Comparison of ENCODE assay signal across 1 cellular context in genomic region chr7:2353650-2354172, GRCh38.
TF ChIP-seq lines count a peak whose summit lies in the region.

No MANE protein-coding gene starts in this region.

TF ChIP-seq in HepG2, 621 proteins besides CTCF, POLR2A, EP300 and RAD21 (continued from another document and continues in another):
- TF ChIP-seq SALL1 (CRISPR knock-in tag; IDR thresholded peaks at IDR 0.05) (peak; percentile 95), ISL2 (CRISPR knock-in tag; IDR thresholded peaks at IDR 0.05) (peak; percentile 62; the same call in 1 of the 2 replicates), SIN3A (IDR thresholded peaks at IDR 0.05; ENCODE audit: borderline replicate concordance, low read depth, low read length) (peak; percentile 83; the same call in 1 of the 2 replicates), SRSF1 (optimal IDR thresholded peaks at IDR 0.05; ENCODE audit: low read depth, low read length) (peak; percentile 77), PHF20 (CRISPR knock-in tag; IDR thresholded peaks at IDR 0.05) (peak; percentile 72; the same call in 1 of the 2 replicates), MIXL1 (CRISPR knock-in tag; IDR thresholded peaks at IDR 0.05) (no peak), EHMT2 (IDR thresholded peaks at IDR 0.05; ENCODE audit: borderline replicate concordance, low read depth, low read length) (no peak), CBX2 (IDR thresholded peaks at IDR 0.05; ENCODE audit: low read depth, low read length) (no peak), CBX2 (CRISPR knock-in tag; IDR thresholded peaks at IDR 0.05; ENCODE audit: low read depth) (no peak), MAFF (IDR thresholded peaks at IDR 0.05; ENCODE audit: low read depth, low read length) (no peak), IKZF1 (IDR thresholded peaks at IDR 0.05) (no peak), HIVEP1 (CRISPR knock-in tag; IDR thresholded peaks at IDR 0.05) (peak; percentile 66; the same call in 1 of the 2 replicates), ZNF232 (CRISPR knock-in tag; IDR thresholded peaks at IDR 0.05; ENCODE audit: borderline replicate concordance) (peak; percentile 69), ZC3H4 (CRISPR knock-in tag; IDR thresholded peaks at IDR 0.05; ENCODE audit: borderline replicate concordance) (no peak), SAP130 (CRISPR knock-in tag; IDR thresholded peaks at IDR 0.05; ENCODE audit: low read depth) (peak; percentile 94), HDAC2 (CRISPR knock-in tag; IDR thresholded peaks at IDR 0.05) (peak; percentile 61), ZNF121 (CRISPR knock-in tag; IDR thresholded peaks at IDR 0.05) (0 out of 2 replicates have a peak, but pooled peaks have one; percentile 3), RARA (CRISPR knock-in tag; IDR thresholded peaks at IDR 0.05) (no peak), ZBTB10 (CRISPR knock-in tag; IDR thresholded peaks at IDR 0.05; ENCODE audit: borderline replicate concordance) (peak; percentile 64; the same call in 1 of the 2 replicates), ZNF263 (CRISPR knock-in tag; IDR thresholded peaks at IDR 0.05) (peak; percentile 85), ZFY (CRISPR knock-in tag; IDR thresholded peaks at IDR 0.05) (peak; percentile 30; the same call in 1 of the 2 replicates), NR2F2 (IDR thresholded peaks at IDR 0.05; ENCODE audit: borderline replicate concordance, low read depth) (no peak), NR1H2 (CRISPR knock-in tag; IDR thresholded peaks at IDR 0.05; ENCODE audit: borderline replicate concordance, low read depth) (no peak; the same call in 1 of the 2 replicates), ZBTB38 (CRISPR knock-in tag; IDR thresholded peaks at IDR 0.05) (peak; percentile 19; the same call in 1 of the 2 replicates), ZNF124 (CRISPR knock-in tag; IDR thresholded peaks at IDR 0.05) (peak; percentile 17; the same call in 1 of the 2 replicates), FOXM1 (CRISPR knock-in tag; IDR thresholded peaks at IDR 0.05) (0 out of 2 replicates have a peak, but pooled peaks have one; percentile 71), SALL2 (CRISPR knock-in tag; IDR thresholded peaks at IDR 0.05) (peak; percentile 88), HDAC6 (IDR thresholded peaks at IDR 0.05; ENCODE audit: low read depth, low read length) (no peak), HINFP (CRISPR knock-in tag; IDR thresholded peaks at IDR 0.05; ENCODE audit: low read depth) (peak; percentile 37), ZNF619 (CRISPR knock-in tag; IDR thresholded peaks at IDR 0.05) (peak; percentile 91), MYC (CRISPR knock-in tag; IDR thresholded peaks at IDR 0.05; ENCODE audit: borderline replicate concordance) (peak; percentile 96), MXD4 (CRISPR knock-in tag; IDR thresholded peaks at IDR 0.05) (peak; percentile 98), UBTF (CRISPR knock-in tag; IDR thresholded peaks at IDR 0.05) (peak; percentile 46), AGO2 (optimal IDR thresholded peaks at IDR 0.05; ENCODE audit: low read depth, low read length) (peak; percentile 38), NCOA5 (CRISPR knock-in tag; IDR thresholded peaks at IDR 0.05) (no peak), RBM22 (optimal IDR thresholded peaks at IDR 0.05; ENCODE audit: low read length) (no peak), AKNA (CRISPR knock-in tag; IDR thresholded peaks at IDR 0.05; ENCODE audit: borderline replicate concordance) (no peak; the same call in 1 of the 2 replicates), ZSCAN29 (CRISPR knock-in tag; conservative IDR thresholded peaks at IDR 0.05) (no peak; the same call in 1 of the 2 replicates), POGZ (CRISPR knock-in tag; IDR thresholded peaks at IDR 0.05) (no peak), HOXA7 (CRISPR knock-in tag; IDR thresholded peaks at IDR 0.05) (no peak), ZBTB40 (IDR thresholded peaks at IDR 0.05) (no peak), ZBTB40 (CRISPR knock-in tag; IDR thresholded peaks at IDR 0.05) (peak; percentile 67; the same call in 1 of the 2 replicates), MYPOP (CRISPR knock-in tag; IDR thresholded peaks at IDR 0.05) (0 out of 2 replicates have a peak, but pooled peaks have one; percentile 8), DR1 (CRISPR knock-in tag; IDR thresholded peaks at IDR 0.05) (0 out of 2 replicates have a peak, but pooled peaks have one; percentile 43)
